In genomic region chr2:59899692-59900091, GRCh38 we compare ENCODE assay signal across 19 cellular contexts.
"Had no signal": no experiment of that assay in that cellular context is flagged by ENCODE, and none has a peak within 500 bp of the region (broad histone marks: within the 10 kb centered on the region; RNA-seq: fewer than 3 reads in every experiment).

No MANE protein-coding gene starts in this region.

- H3K4me3 Mint-ChIP-seq: nephron; stimulated activated memory B cell treated with anti-CD40 and anti-IgM and Interleukin-4, amounts not matched to agents 10 μg/mL and 1 μg/mL and 100 μg/mL, for 72 hours; stimulated activated naive CD8-positive, alpha-beta T cell treated with anti-CD3 and anti-CD28 coated beads, Interleukin-15, Interleukin-2, amounts not matched to agents 100 ng/mL and 50 ng/mL, for 24 hours had no signal

- H3K27ac ChIP-seq: left lung, parathyroid adenoma, prostate gland, spleen, tibial nerve, upper lobe of right lung had no signal

- H3K4me1 ChIP-seq: left lung, parathyroid adenoma, prostate gland, spleen, tibial nerve, upper lobe of right lung had no signal

- DNase-seq: effector memory CD4-positive, alpha-beta T cell; islet precursor cell; left lung; mesenchymal stem cell; midbrain; spleen; stimulated activated CD4-positive, alpha-beta T cell treated with anti-CD3 and anti-CD28 coated beads, Interleukin-15, amount 100 ng/mL, for 24 hours; stimulated activated CD4-positive, alpha-beta T cell treated with anti-CD3 and anti-CD28 coated beads, Interleukin-1b, Interleukin-23, amount 100 ng/mL, for 48 hours; stimulated activated CD4-positive, alpha-beta T cell treated with anti-CD3 and anti-CD28 coated beads, Interleukin-4, amount 100 ng/mL, for 24 hours; upper lobe of right lung had no signal

- H3K9me3 Mint-ChIP-seq: nephron; stimulated activated memory B cell treated with anti-CD40 and anti-IgM and Interleukin-4, amounts not matched to agents 10 μg/mL and 1 μg/mL and 100 μg/mL, for 72 hours; stimulated activated naive CD8-positive, alpha-beta T cell treated with anti-CD3 and anti-CD28 coated beads, Interleukin-15, Interleukin-2, amounts not matched to agents 100 ng/mL and 50 ng/mL, for 24 hours had no signal

- H3K36me3 ChIP-seq: left lung, prostate gland, spleen, tibial nerve, upper lobe of right lung had no signal

- H3K9ac ChIP-seq: parathyroid adenoma had no signal

- H3K9me3 ChIP-seq: left lung, prostate gland, spleen, tibial nerve, upper lobe of right lung had no signal

- H3K4me3 ChIP-seq: left lung, lung, prostate gland, spleen, tibial nerve, upper lobe of right lung had no signal

- H3K27me3 Mint-ChIP-seq: stimulated activated memory B cell treated with anti-CD40 and anti-IgM and Interleukin-4, amounts not matched to agents 10 μg/mL and 1 μg/mL and 100 μg/mL, for 72 hours; stimulated activated naive CD8-positive, alpha-beta T cell treated with anti-CD3 and anti-CD28 coated beads, Interleukin-15, Interleukin-2, amounts not matched to agents 100 ng/mL and 50 ng/mL, for 24 hours had no signal

- H2AFZ ChIP-seq: parathyroid adenoma had no signal

- H3K36me3 Mint-ChIP-seq: stimulated activated memory B cell treated with anti-CD40 and anti-IgM and Interleukin-4, amounts not matched to agents 10 μg/mL and 1 μg/mL and 100 μg/mL, for 72 hours had no signal

- H3K27me3 ChIP-seq: left lung, spleen, tibial nerve, upper lobe of right lung had no signal

- H3K27ac Mint-ChIP-seq: nephron; stimulated activated memory B cell treated with anti-CD40 and anti-IgM and Interleukin-4, amounts not matched to agents 10 μg/mL and 1 μg/mL and 100 μg/mL, for 72 hours; stimulated activated naive CD8-positive, alpha-beta T cell treated with anti-CD3 and anti-CD28 coated beads, Interleukin-15, Interleukin-2, amounts not matched to agents 100 ng/mL and 50 ng/mL, for 24 hours had no signal

- H3K79me2 ChIP-seq: parathyroid adenoma had no signal

- H3K4me1 Mint-ChIP-seq: stimulated activated memory B cell treated with anti-CD40 and anti-IgM and Interleukin-4, amounts not matched to agents 10 μg/mL and 1 μg/mL and 100 μg/mL, for 72 hours had no signal

- ATAC-seq: esophagus mucosa; left lung; sciatic nerve; stimulated activated memory B cell treated with anti-CD40 and anti-IgM and Interleukin-4, amounts not matched to agents 10 μg/mL and 1 μg/mL and 100 μg/mL, for 72 hours had no signal
